ENCODE assay signal across 8 cellular contexts in genomic region chr12:116736962-116737773, GRCh38. TPM values are rescaled to one million over a fixed set of nuclear protein-coding genes. Genes with fewer than 3 reads are reported as not detected.
DNase-seq lines count a peak whose midpoint lies in the region; ATAC-seq and TF ChIP-seq lines count a peak whose summit lies in the region.

No MANE protein-coding gene starts in this region.

- peaks cover 16 to 25% of the 10 kb centered on the region in 2 donors for H3K36me3 Mint-ChIP-seq in CD4-positive, alpha-beta memory T cell

- no peaks in the 10 kb centered on the region for H3K27me3 ChIP-seq in CD4-positive, alpha-beta memory T cell (ENCODE audit: insufficient read depth, low read length)
- H3K27me3 ChIP-seq in liver (ENCODE audit: control insufficient read depth in 4 of 4, insufficient read depth in 4 of 4, low read length in 3 of 4) (no peaks in the 10 kb centered on the region), tibial artery (no peaks in the 10 kb centered on the region)

- peaks cover 19 to 53% (median 36%) of the 10 kb centered on the region in 4 donors for H3K4me1 Mint-ChIP-seq in CD4-positive, alpha-beta memory T cell

- H3K9me3 ChIP-seq in CD4-positive, alpha-beta memory T cell (ENCODE audit: control insufficient read depth in 1 of 2, low read length in 2 of 2) = no peaks in the 10 kb centered on the region
- no peaks in the 10 kb centered on the region for H3K9me3 ChIP-seq in liver (ENCODE audit: control insufficient read depth in 4 of 4, low read length in 3 of 4)
- no peaks in the 10 kb centered on the region for H3K9me3 ChIP-seq in tibial artery

- no peaks in the 10 kb centered on the region for H3K36me3 ChIP-seq in CD4-positive, alpha-beta memory T cell (ENCODE audit: insufficient read depth, low read length)
- H3K36me3 ChIP-seq in liver (ENCODE audit: control insufficient read depth in 4 of 4, insufficient read depth in 3 of 4, low read depth in 1 of 4, low read length in 3 of 4) (no peaks in the 10 kb centered on the region), tibial artery (peaks cover 0 to 24% (median 3%) of the 10 kb centered on the region in 3 donors)

- H3K4me1 ChIP-seq in CD4-positive, alpha-beta memory T cell (ENCODE audit: insufficient read depth, low read length) = peaks cover 27% of the 10 kb centered on the region
- H3K4me1 ChIP-seq in liver (ENCODE audit: control insufficient read depth in 4 of 4, insufficient read depth in 4 of 4, low read length in 3 of 4) (peaks cover 3 to 33% (median 28%) of the 10 kb centered on the region in 4 donors), tibial artery (peaks cover 5 to 18% (median 11%) of the 10 kb centered on the region in 4 donors)

- peak overlapping the region; percentile 86 to 91 (median 88) for H3K27ac Mint-ChIP-seq in CD4-positive, alpha-beta memory T cell

- POLR2A ChIA-PET in CD4-positive, alpha-beta memory T cell (lab: Charles Lee; ENCODE audit: partially characterized antibody) = interaction anchor here (1.0 kb wide), 2 partner anchors 177 to 453 kb away, joined by 3 read pairs; partner anchors contain the start of gene FBXO21

- CTCF ChIA-PET in CD4-positive, alpha-beta memory T cell (lab: Charles Lee; ENCODE audit: partially characterized antibody) = no interaction called here

- no peak for TF ChIP-seq RAD21 in liver (IDR thresholded peaks at IDR 0.05)

- H3K4me3 ChIP-seq in CD4-positive, alpha-beta memory T cell (ENCODE audit: low read length in 2 of 2) = peak overlapping the region; percentile 58 to 98
- peak overlapping the region; percentile 79 to 99 (median 82) for H3K4me3 ChIP-seq in liver (ENCODE audit: low read depth in 1 of 3, low read length in 3 of 3)
- peak overlapping the region; percentile 94 to 96 for H3K4me3 ChIP-seq in tibial artery

- peak overlapping the region; percentile 50 for H3K27ac ChIP-seq in CD4-positive, alpha-beta memory T cell (ENCODE audit: low read depth, low read length)
- H3K27ac ChIP-seq in liver (ENCODE audit: low read depth in 1 of 2, low read length in 2 of 2) = peak overlapping the region; percentile 26 to 60
- H3K27ac ChIP-seq in tibial artery = peak overlapping the region; percentile 73 to 79

- DNase-seq in CD4-positive, alpha-beta memory T cell = no peak
- DNase-seq in HT-29 (ENCODE audit: low spot score) = peak; percentile 25
- DNase-seq in astrocyte of the hippocampus (ENCODE audit: low read depth, low spot score) = peak; percentile 47
- no peak for DNase-seq in tibial artery
- DNase-seq in GDM1 (lab: John Stamatoyannopoulos, UW) = no peak
- no peak for DNase-seq in HUDEP-2 (lab: John Stamatoyannopoulos, UW; ENCODE audit: unreplicated experiment in 76 of 76)

- TF ChIP-seq CTCF in liver (IDR thresholded peaks at IDR 0.05; ENCODE audit: low read depth, low read length, missing input control) (no peak), tibial artery (IDR thresholded peaks at IDR 0.05) (no peak)

- no peak for ATAC-seq in GM19324 (IDR thresholded peaks at IDR 0.05; ENCODE audit: low FRiP score, unreplicated experiment)

- H3K4me3 Mint-ChIP-seq in CD4-positive, alpha-beta memory T cell = peak overlapping the region; percentile 87 to 98 (median 92)

- peak overlapping the region; percentile 61 to 91 for H3K9ac ChIP-seq in liver (ENCODE audit: low read depth in 1 of 2, low read length in 2 of 2)

- H3K9me3 Mint-ChIP-seq in CD4-positive, alpha-beta memory T cell = peaks cover 0 to 2% (median 0%) of the 10 kb centered on the region in 8 donors

- no peaks in the 10 kb centered on the region for H3K27me3 Mint-ChIP-seq in CD4-positive, alpha-beta memory T cell

- intact Hi-C loops in CD4-positive, alpha-beta memory T cell (cut with micrococcal nuclease) = loop anchor here (10.0 kb wide), 1 partner anchor 1638 kb away; the partner anchor contains the start of genes SUDS3 and TAOK3
- intact Hi-C loops in tibial artery (cut with DNase I; ENCODE audit: low total_unique reads) = loop anchor here (10.0 kb wide), 2 partner anchors 78 to 128 kb away; no protein-coding TSS in a partner anchor

- WGBS in liver = 7% methylated on average over 24 of the region's 24 CpGs

TF ChIP-seq in liver, 16 proteins besides CTCF, POLR2A, EP300 and RAD21:
- TF ChIP-seq GABPA (IDR thresholded peaks at IDR 0.05 in 1 of 2, conservative IDR thresholded peaks at IDR 0.05 in 1 of 2) = no peak
- no peak for TF ChIP-seq NR2F2 (IDR thresholded peaks at IDR 0.05)
- TF ChIP-seq YY1 (IDR thresholded peaks at IDR 0.05) = no peak
- TF ChIP-seq TAF1 (conservative IDR thresholded peaks at IDR 0.05) = no peak
- no peak for TF ChIP-seq HNF4A (conservative IDR thresholded peaks at IDR 0.05)
- TF ChIP-seq MAX (IDR thresholded peaks at IDR 0.05) = no peak
- TF ChIP-seq HNF4G (IDR thresholded peaks at IDR 0.05) = no peak
- no peak for TF ChIP-seq REST (IDR thresholded peaks at IDR 0.05)

RNA-seq across cellular contexts. Expression of gene SPRING1, which starts 0.7 kb away (rescaled TPM):
- total RNA-seq in CD4-positive, alpha-beta memory T cell = 10 to 100 TPM; 26.5 to 28.1 TPM
- 10 to 100 TPM; 18.2 to 24.7 TPM for polyA plus RNA-seq in CD4-positive, alpha-beta memory T cell
- total RNA-seq in HT-29 (2014; rRNA removed; shearing (Covaris generic)) = 40.7 and 48.2 TPM in 2 replicates
- total RNA-seq in liver = 10 to 100 TPM in 1 of 2 donors, 1 to 10 TPM in 1; 8.1 to 11.7 TPM
- polyA plus RNA-seq in liver = 1 to 10 TPM; 6.0 to 8.7 TPM

RNA-seq across cellular contexts. Expression of gene RNFT2, which starts 0.9 kb away (rescaled TPM):
- total RNA-seq in CD4-positive, alpha-beta memory T cell = 1 to 10 TPM; 4.0 to 5.9 TPM
- 1 to 10 TPM in 1 of 2 donors, under 1 TPM in 1; 0.88 to 2.2 TPM for polyA plus RNA-seq in CD4-positive, alpha-beta memory T cell
- 11.3 and 16.2 TPM in 2 replicates for total RNA-seq in HT-29 (2014; rRNA removed; shearing (Covaris generic))
- total RNA-seq in liver = 1 to 10 TPM in 1 of 2 donors, under 1 TPM in 1; 0.17 to 1.4 TPM
- polyA plus RNA-seq in liver = under 1 TPM; 0.13 to 0.22 TPM

Comparison
In these comparisons a context has a peak if more than half of its experiments do, and no peak if none do; other contexts are left out.
1. DNase-seq: peak in HT-29 (single experiment) and astrocyte of the hippocampus (single experiment); none in CD4-positive, alpha-beta memory T cell (0 of 5), tibial artery (0 of 2), GDM1 (single experiment) and HUDEP-2 (0 of 76).
2. Peak in every context shown above with its lines, with median percentiles within 50 percentile points of each other: H3K27ac ChIP-seq and H3K4me3 ChIP-seq.